In the genomic region with DNA sequence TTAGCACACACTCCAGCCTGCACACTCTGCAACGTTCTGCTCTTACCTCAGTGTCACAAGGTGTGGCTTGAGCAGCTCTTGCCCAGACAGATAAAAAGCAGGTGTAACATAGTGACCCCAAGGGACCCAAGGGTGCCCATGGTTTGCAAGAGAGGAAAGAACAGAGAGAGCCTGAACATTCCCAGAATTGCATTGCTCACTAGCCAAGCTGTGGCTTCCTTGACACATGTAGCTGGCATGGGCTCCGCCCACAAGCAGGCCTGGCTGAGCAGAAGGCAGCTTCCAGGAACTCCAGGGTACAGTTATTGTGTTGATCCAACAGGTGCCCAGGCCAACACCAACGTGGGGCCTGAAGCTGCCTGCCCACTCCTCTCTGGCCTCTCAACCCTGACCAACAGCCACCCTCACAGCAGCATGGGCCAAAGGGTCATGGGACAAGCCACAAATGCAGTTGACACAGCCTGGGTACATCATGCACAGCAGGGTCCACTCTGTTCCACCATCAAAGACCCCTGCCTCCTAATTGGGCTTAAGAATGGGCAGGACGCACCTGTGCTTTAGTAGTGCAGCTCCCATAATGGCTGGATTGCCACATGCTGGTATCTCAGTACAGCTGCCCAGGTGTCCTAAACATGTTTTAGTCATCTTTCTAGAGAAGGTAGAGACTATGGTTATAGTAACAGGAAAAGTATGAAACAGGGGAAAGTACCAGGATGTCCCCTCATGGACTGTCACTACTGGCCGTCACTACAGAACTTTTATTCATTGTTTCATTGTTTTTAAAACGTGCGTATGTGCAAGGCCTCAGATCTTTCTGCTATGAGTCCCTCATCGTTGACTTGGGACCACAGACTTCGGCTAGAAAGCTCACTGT, we compare ENCODE assay signal across 11 cellular contexts.
DNase-seq lines count a peak whose midpoint lies in the region; ATAC-seq, FAIRE-seq and TF ChIP-seq lines count a peak whose summit lies in the region.
"Had no signal": no experiment of that assay in that cellular context is flagged by ENCODE, and none has a peak within 500 bp of the region (broad histone marks: within the 10 kb centered on the region; RNA-seq: fewer than 3 reads in every experiment).

No MANE protein-coding gene starts in this region.

- ATAC-seq in SK-N-SH treated with all-trans-retinoic acid at 6 μM for 48 hours, result 0 out of 3 replicates have a peak, but pooled peaks have one; percentile 28
- no peak for ATAC-seq in activated B cell treated with CpG ODN at 0.5 μM for 24 hours (ENCODE audit: low read depth)
- ATAC-seq: activated naive CD8-positive, alpha-beta T cell treated with anti-CD3 and anti-CD28 coated beads, Interleukin-2, amount 50 U/mL, for 24 hours; T-helper 17 cell had no signal

- H3K9me2 ChIP-seq in SK-N-SH, result no peaks in the 10 kb centered on the region

- no peak for TF ChIP-seq POLR2A in thyroid gland (IDR thresholded peaks at IDR 0.05)

- no peak overlapping the region for H2AFZ ChIP-seq in SK-N-SH (ENCODE audit: low read depth)
- no peak overlapping the region for H2AFZ ChIP-seq in neural progenitor cell (replicated peaks)

- TF ChIP-seq RAD21 in SK-N-SH (IDR thresholded peaks at IDR 0.05; ENCODE audit: low read length), result no peak

- H3K4me3 ChIP-seq in SK-N-SH (ENCODE audit: low read depth in 2 of 2, low read length in 1 of 2) (no peak overlapping the region), kidney (ENCODE audit: low read length in 2 of 2) (no peak overlapping the region), thyroid gland (replicated peaks in 1 of 3) (no peak overlapping the region), neural progenitor cell (no peak overlapping the region)

- no peaks in the 10 kb centered on the region for H3K27me3 ChIP-seq in SK-N-SH (ENCODE audit: insufficient read depth)
- no peaks in the 10 kb centered on the region for H3K27me3 ChIP-seq in thyroid gland
- H3K27me3 ChIP-seq in neural progenitor cell, result no peaks in the 10 kb centered on the region

- no peak for DNase-seq in SK-N-SH
- no peak for DNase-seq in activated B cell treated with CpG ODN at 0.5 μM for 24 hours
- peak; percentile 90 for DNase-seq in kidney
- DNase-seq in thyroid gland, result peak; percentile 65 to 74
- DNase-seq in pons (ENCODE audit: low spot score), result no peak
- no peak for DNase-seq in effector CD8-positive, alpha-beta T cell (lab: John Stamatoyannopoulos, UW)
- no peak for DNase-seq in neural progenitor cell (ENCODE audit: low spot score)
- DNase-seq: activated naive CD8-positive, alpha-beta T cell treated with anti-CD3 and anti-CD28 coated beads, Interleukin-2, amount 50 U/mL, for 24 hours; NCI-H1092; T-helper 17 cell had no signal

- H3K9me3 Mint-ChIP-seq in activated B cell treated with CpG ODN at 0.5 μM for 24 hours (no peaks in the 10 kb centered on the region), neural progenitor cell (peaks cover 4% of the 10 kb centered on the region)
- H3K9me3 Mint-ChIP-seq: activated naive CD8-positive, alpha-beta T cell treated with anti-CD3 and anti-CD28 coated beads, Interleukin-2, amount 50 U/mL, for 24 hours had no signal

- H3K4me1 ChIP-seq in SK-N-SH (ENCODE audit: control insufficient read depth in 1 of 2, insufficient read depth in 2 of 2, low read depth in 1 of 2, low read length in 1 of 2) (peaks cover 0 to 5% of the 10 kb centered on the region in 2 experiments; a peak in 1 of 4 replicates), kidney (ENCODE audit: control insufficient read depth in 1 of 2, insufficient read depth in 1 of 2, low read depth in 1 of 2, low read length in 2 of 2) (peaks cover 0 to 6% of the 10 kb centered on the region in 2 donors), thyroid gland (peaks cover 0 to 5% of the 10 kb centered on the region in 2 donors), neural progenitor cell (no peaks in the 10 kb centered on the region)

- TF ChIP-seq EP300 in SK-N-SH (IDR thresholded peaks at IDR 0.05; ENCODE audit: borderline replicate concordance in 1 of 2, low read depth in 1 of 2, low read length in 1 of 2), result no peak

- H3K9me3 ChIP-seq in SK-N-SH (no peaks in the 10 kb centered on the region), kidney (ENCODE audit: control insufficient read depth in 1 of 2, low read length in 2 of 2) (no peaks in the 10 kb centered on the region), thyroid gland (no peaks in the 10 kb centered on the region), neural progenitor cell (ENCODE audit: low read depth) (no peaks in the 10 kb centered on the region)

- H3K36me3 ChIP-seq in SK-N-SH (replicated peaks in 1 of 2; ENCODE audit: control insufficient read depth in 1 of 2, insufficient read depth in 2 of 2, low read length in 1 of 2), result no peaks in the 10 kb centered on the region
- H3K36me3 ChIP-seq in kidney (ENCODE audit: control insufficient read depth in 1 of 2, insufficient read depth in 2 of 2, low read length in 2 of 2), result no peaks in the 10 kb centered on the region
- H3K36me3 ChIP-seq in thyroid gland, result no peaks in the 10 kb centered on the region
- no peaks in the 10 kb centered on the region for H3K36me3 ChIP-seq in neural progenitor cell

- no peak for TF ChIP-seq CTCF in SK-N-SH (IDR thresholded peaks at IDR 0.05)
- no peak for TF ChIP-seq CTCF in activated B cell treated with CpG ODN at 0.5 μM for 24 hours (IDR thresholded peaks at IDR 0.05)
- no peak for TF ChIP-seq CTCF in kidney (IDR thresholded peaks at IDR 0.05; ENCODE audit: borderline replicate concordance, extremely low read depth, insufficient read depth)
- TF ChIP-seq CTCF in thyroid gland (IDR thresholded peaks at IDR 0.05), result no peak
- no peak for TF ChIP-seq CTCF in neural progenitor cell (IDR thresholded peaks at IDR 0.05)

- POLR2A ChIA-PET in SK-N-SH (lab: Yijun Ruan, JAX), result no interaction called here
- POLR2A ChIA-PET in activated B cell treated with CpG ODN at 0.5 μM for 24 hours (lab: Charles Lee), result interaction anchor here (0.6 kb wide), 1 partner anchor 499 kb away, joined by 8 read pairs; no protein-coding TSS in a partner anchor

- H3K4me3 Mint-ChIP-seq in activated B cell treated with CpG ODN at 0.5 μM for 24 hours (no peak overlapping the region), neural progenitor cell (no peak overlapping the region)
- H3K4me3 Mint-ChIP-seq: activated naive CD8-positive, alpha-beta T cell treated with anti-CD3 and anti-CD28 coated beads, Interleukin-2, amount 50 U/mL, for 24 hours; T-helper 17 cell had no signal

- H3K36me3 Mint-ChIP-seq in activated B cell treated with CpG ODN at 0.5 μM for 24 hours (ENCODE audit: low read depth), result no peaks in the 10 kb centered on the region
- no peaks in the 10 kb centered on the region for H3K36me3 Mint-ChIP-seq in neural progenitor cell

- H3K79me2 ChIP-seq in SK-N-SH (ENCODE audit: insufficient read depth) (no peaks in the 10 kb centered on the region), neural progenitor cell (ENCODE audit: low read depth) (no peaks in the 10 kb centered on the region)

- H3K9ac ChIP-seq in SK-N-SH (no peak overlapping the region), kidney (ENCODE audit: low read length in 2 of 2) (no peak overlapping the region), neural progenitor cell (no peak overlapping the region)

- H3K27ac ChIP-seq in SK-N-SH (ENCODE audit: low read depth in 2 of 2, low read length in 1 of 2), result no peak overlapping the region
- H3K27ac ChIP-seq in kidney (ENCODE audit: low read depth in 2 of 2, low read length in 2 of 2), result peak overlapping the region in 1 of 2 donors; percentile 15
- no peak overlapping the region for H3K27ac ChIP-seq in thyroid gland
- H3K27ac ChIP-seq in neural progenitor cell, result no peak overlapping the region

- H4K20me1 ChIP-seq in SK-N-SH (ENCODE audit: insufficient read depth) (no peaks in the 10 kb centered on the region), neural progenitor cell (ENCODE audit: low read depth) (no peaks in the 10 kb centered on the region)

- H3K4me2 ChIP-seq in SK-N-SH (no peak overlapping the region), neural progenitor cell (no peak overlapping the region)

- no peak for FAIRE-seq in kidney (lab: Jason Lieb, UNC)

- intact Hi-C loops in activated B cell treated with CpG ODN at 0.5 μM for 24 hours (cut with micrococcal nuclease) (no loop called here), kidney (cut with DNase I) (no loop called here), thyroid gland (cut with DNase I) (no loop called here)

- peak overlapping the region; percentile 28 for H3K27ac Mint-ChIP-seq in activated B cell treated with CpG ODN at 0.5 μM for 24 hours
- H3K27ac Mint-ChIP-seq in neural progenitor cell, result no peak overlapping the region
- H3K27ac Mint-ChIP-seq: activated naive CD8-positive, alpha-beta T cell treated with anti-CD3 and anti-CD28 coated beads, Interleukin-2, amount 50 U/mL, for 24 hours; T-helper 17 cell had no signal

- CTCF ChIA-PET in SK-N-SH (lab: Yijun Ruan, JAX) (interaction anchor here (1.2 kb wide), 1 partner anchor 154 kb away, joined by 4 read pairs; no protein-coding TSS in a partner anchor), activated B cell treated with CpG ODN at 0.5 μM for 24 hours (lab: Charles Lee) (no interaction called here)

- H3K27me3 Mint-ChIP-seq in activated B cell treated with CpG ODN at 0.5 μM for 24 hours (peaks cover 9% of the 10 kb centered on the region), neural progenitor cell (ENCODE audit: insufficient read depth, low read depth) (peaks cover 4% of the 10 kb centered on the region)
- H3K27me3 Mint-ChIP-seq: activated naive CD8-positive, alpha-beta T cell treated with anti-CD3 and anti-CD28 coated beads, Interleukin-2, amount 50 U/mL, for 24 hours had no signal

- H3F3A ChIP-seq in SK-N-SH (replicated peaks; ENCODE audit: insufficient read depth) (no peaks in the 10 kb centered on the region), neural progenitor cell (ENCODE audit: low read depth) (no peaks in the 10 kb centered on the region)

- H3K4me1 Mint-ChIP-seq in activated B cell treated with CpG ODN at 0.5 μM for 24 hours (peaks cover 45% of the 10 kb centered on the region), neural progenitor cell (peaks cover 5% of the 10 kb centered on the region)
- H3K4me1 Mint-ChIP-seq: activated naive CD8-positive, alpha-beta T cell treated with anti-CD3 and anti-CD28 coated beads, Interleukin-2, amount 50 U/mL, for 24 hours had no signal

- 46% methylated on average over 9 of the region's 9 CpGs for WGBS in SK-N-SH (ENCODE audit: low lambda C conversion rate)
- 79 to 84% methylated on average over 9 of the region's 9 CpGs for WGBS in thyroid gland, 2 donors

TF ChIP-seq in SK-N-SH treated with all-trans-retinoic acid at 6 μM for 48 hours, 23 proteins besides CTCF, POLR2A, EP300 and RAD21 (continues in another document):
- TF ChIP-seq ESRRG (CRISPR knock-in tag; IDR thresholded peaks at IDR 0.05), result no peak

TF ChIP-seq in SK-N-SH, 30 proteins besides CTCF, POLR2A, EP300 and RAD21:
- TF ChIP-seq JUND (IDR thresholded peaks at IDR 0.05) (no peak), MXI1 (IDR thresholded peaks at IDR 0.05; ENCODE audit: low read depth, low read length) (no peak)

Comparison
In these comparisons a context has a peak if more than half of its experiments do, and no peak if none do; other contexts are left out.
1. DNase-seq: peak in kidney (single experiment) and thyroid gland (2 of 2); none in SK-N-SH (single experiment), activated B cell treated with CpG ODN at 0.5 μM for 24 hours (single experiment), pons (single experiment), effector CD8-positive, alpha-beta T cell (single experiment) and neural progenitor cell (single experiment).